In the genomic region with DNA sequence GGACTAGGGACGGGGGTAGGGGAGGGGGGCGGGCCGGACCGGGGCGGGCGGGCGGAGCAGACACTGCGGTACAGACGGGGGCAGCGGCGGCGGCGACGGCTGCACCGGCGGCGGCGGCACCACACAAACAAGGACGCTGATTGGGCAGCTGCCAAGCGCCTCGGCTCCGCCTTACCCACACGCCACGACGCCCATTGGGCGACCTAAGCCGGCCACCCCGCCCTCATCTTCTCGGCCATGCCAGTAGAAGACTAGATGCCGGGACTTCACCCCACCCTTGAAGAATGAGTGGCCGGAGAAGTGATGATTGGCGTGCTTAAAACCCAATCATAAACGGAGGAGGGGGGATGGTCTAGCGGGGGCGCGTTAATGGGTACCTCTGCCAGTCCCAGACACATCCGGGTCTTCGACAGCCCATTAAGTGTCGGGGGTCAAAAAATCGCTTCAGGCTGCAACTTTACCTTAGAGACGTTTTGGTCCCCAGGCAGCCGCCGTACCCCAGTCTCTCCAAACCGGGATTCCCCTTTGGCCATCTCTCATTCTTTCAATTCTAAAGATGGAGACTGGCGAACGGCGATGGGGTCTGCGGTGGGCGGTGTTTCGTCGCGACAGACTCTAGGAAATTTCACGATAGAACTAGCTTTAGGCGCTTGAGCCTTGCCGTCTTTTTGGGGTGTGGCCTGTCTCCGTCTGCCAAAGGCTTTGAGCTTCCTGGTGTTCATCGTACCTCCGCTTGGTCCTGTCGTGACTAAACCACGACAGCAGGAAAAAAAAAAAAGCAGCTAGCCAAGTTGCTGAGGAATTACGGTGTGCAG, we compare ENCODE assay signal across 8 cellular contexts. TPM values are rescaled to one million over a fixed set of nuclear protein-coding genes. Genes with fewer than 3 reads are reported as not detected.
DNase-seq lines count a peak whose midpoint lies in the region; FAIRE-seq and TF ChIP-seq lines count a peak whose summit lies in the region.

Gene GATAD2B (minus strand): TSS at position 135 of the 815 bp plus-strand sequence. CDS start 94,625 bp downstream, outside the sequence.

- H3K9me2 ChIP-seq in Loucy (replicated peaks; ENCODE audit: low read depth, low read length) = no peaks in the 10 kb centered on the region

- peak within 1 kb of the TSS; percentile 86 to 100 (median 96) for H3K4me3 Mint-ChIP-seq in nephron
- peak within 1 kb of the TSS; percentile 91 for H3K4me3 Mint-ChIP-seq in stimulated activated naive CD8-positive, alpha-beta T cell treated with anti-CD3 and anti-CD28 coated beads, Interleukin-15, Interleukin-2, amounts not matched to agents 100 ng/mL and 50 ng/mL, for 24 hours

- peak within 1 kb of the TSS; percentile 94 for H3K4me2 ChIP-seq in Loucy (ENCODE audit: low read depth, low read length, poor library complexity, severe bottlenecking)

- H3K9me3 ChIP-seq in Loucy (ENCODE audit: insufficient read depth, low read depth, low read length) = no peaks in the 10 kb centered on the region

- peaks cover 37% of the 10 kb centered on the region for H3K4me1 Mint-ChIP-seq in nephron
- peaks cover 46% of the 10 kb centered on the region for H3K4me1 Mint-ChIP-seq in stimulated activated naive CD8-positive, alpha-beta T cell treated with anti-CD3 and anti-CD28 coated beads, Interleukin-15, Interleukin-2, amounts not matched to agents 100 ng/mL and 50 ng/mL, for 24 hours (ENCODE audit: low read depth)

- H3K4me3 ChIP-seq in Loucy (ENCODE audit: low read length, poor library complexity, severe bottlenecking) = peak within 1 kb of the TSS; percentile 97
- H3K4me3 ChIP-seq in fibroblast of the aortic adventitia (ENCODE audit: low read depth, low read length) = peak within 1 kb of the TSS; percentile 91

- TF ChIP-seq POLR2A in H54 (IDR thresholded peaks at IDR 0.05; ENCODE audit: low read depth, low read length) (0 out of 2 replicates have a peak, but pooled peaks have one; percentile 33), Raji (IDR thresholded peaks at IDR 0.05; ENCODE audit: insufficient read depth, low read depth, low read length) (peak; percentile 74)

- H3K27ac Mint-ChIP-seq in nephron = peak within 1 kb of the TSS; percentile 96 to 99 (median 98)
- H3K27ac Mint-ChIP-seq in stimulated activated naive CD8-positive, alpha-beta T cell treated with anti-CD3 and anti-CD28 coated beads, Interleukin-15, Interleukin-2, amounts not matched to agents 100 ng/mL and 50 ng/mL, for 24 hours = peak within 1 kb of the TSS; percentile 94

- DNase-seq in EL (peak; percentile 100), H54 (ENCODE audit: insufficient read length, low spot score) (peak; percentile 97), fibroblast of the aortic adventitia (ENCODE audit: low read depth) (peak; percentile 100)
- peak; percentile 96 for DNase-seq in activated T-helper 9 cell treated with anti-CD3 and anti-CD28 coated beads, Interleukin-2, amount 50 U/mL, for 16 hours (ENCODE audit: low read depth)

- FAIRE-seq in H54 (lab: Jason Lieb, UNC) = no peak

- no peaks in the 10 kb centered on the region for H3K36me3 Mint-ChIP-seq in nephron (ENCODE audit: low read depth)
- peaks cover 3% of the 10 kb centered on the region for H3K36me3 Mint-ChIP-seq in stimulated activated naive CD8-positive, alpha-beta T cell treated with anti-CD3 and anti-CD28 coated beads, Interleukin-15, Interleukin-2, amounts not matched to agents 100 ng/mL and 50 ng/mL, for 24 hours (ENCODE audit: low read depth)

- TF ChIP-seq CTCF in Loucy (conservative IDR thresholded peaks at IDR 0.05; ENCODE audit: low read length) (no peak), fibroblast of the aortic adventitia (IDR thresholded peaks at IDR 0.05; ENCODE audit: insufficient read depth, low read length) (no peak), nephron (IDR thresholded peaks at IDR 0.05; ENCODE audit: unreplicated experiment in 3 of 3) (no peak)

- H3K36me3 ChIP-seq in Loucy (ENCODE audit: insufficient read depth, low read length) = peaks cover under 1% of the 10 kb centered on the region; the same call in 1 of the 2 replicates

- H3F3A ChIP-seq in Loucy (ENCODE audit: low read depth) = no peaks in the 10 kb centered on the region

- peaks cover 39% of the 10 kb centered on the region for H4K20me1 ChIP-seq in Loucy (ENCODE audit: insufficient read depth, low read length, poor library complexity, severe bottlenecking)

- no peaks in the 10 kb centered on the region for H3K9me3 Mint-ChIP-seq in nephron
- H3K9me3 Mint-ChIP-seq in stimulated activated naive CD8-positive, alpha-beta T cell treated with anti-CD3 and anti-CD28 coated beads, Interleukin-15, Interleukin-2, amounts not matched to agents 100 ng/mL and 50 ng/mL, for 24 hours = no peaks in the 10 kb centered on the region

- H3K79me2 ChIP-seq in Loucy (ENCODE audit: insufficient read depth, low read length) = peaks cover 50% of the 10 kb centered on the region

- H3K27me3 Mint-ChIP-seq in nephron (ENCODE audit: low read depth) = no peaks in the 10 kb centered on the region
- no peaks in the 10 kb centered on the region for H3K27me3 Mint-ChIP-seq in stimulated activated naive CD8-positive, alpha-beta T cell treated with anti-CD3 and anti-CD28 coated beads, Interleukin-15, Interleukin-2, amounts not matched to agents 100 ng/mL and 50 ng/mL, for 24 hours

- H3K27me3 ChIP-seq in Loucy (ENCODE audit: insufficient read depth, low read length, poor library complexity, severe bottlenecking) = no peaks in the 10 kb centered on the region

- H3K9ac ChIP-seq in Loucy (ENCODE audit: low read depth, low read length, poor library complexity, severe bottlenecking) = peak within 1 kb of the TSS; percentile 96

- H2AFZ ChIP-seq in Loucy (ENCODE audit: low read length) = peak within 1 kb of the TSS; percentile 83

- H3K4me1 ChIP-seq in Loucy (ENCODE audit: insufficient read depth, low read length, poor library complexity, severe bottlenecking) = peaks cover 32% of the 10 kb centered on the region

RNA-seq across cellular contexts. Expression of gene GATAD2B, which starts in this region (rescaled TPM):
- 8.0 and 11.3 TPM in 2 replicates for total RNA-seq in fibroblast of the aortic adventitia (ENCODE audit: low replicate concordance)

Comparison
In these comparisons a context has a peak if more than half of its experiments do, and no peak if none do; other contexts are left out.
1. Peak in every context shown above with its lines: DNase-seq and H3K4me3 ChIP-seq.